ENCODE assay signal across 10 cellular contexts in genomic region chr2:128301501-128301966, GRCh38. TPM values are rescaled to one million over a fixed set of nuclear protein-coding genes. Genes with fewer than 3 reads are reported as not detected.
A peak's percentile ranks its signal among the peaks of the same experiment; 100 is the strongest.
DNase-seq lines count a peak whose midpoint lies in the region; ATAC-seq and TF ChIP-seq lines count a peak whose summit lies in the region.
"Had no signal": no experiment of that assay in that cellular context is flagged by ENCODE, and none has a peak within 500 bp of the region (broad histone marks: within the 10 kb centered on the region; RNA-seq: fewer than 3 reads in every experiment).

No MANE protein-coding gene starts in this region.

- peak overlapping the region; percentile 5 for H3K14ac ChIP-seq in trophoblast cell (ENCODE audit: low read length)

- H3K4ac ChIP-seq in trophoblast cell (ENCODE audit: low read depth, low read length): no peak overlapping the region

- peaks cover 12% of the 10 kb centered on the region for H3K79me2 ChIP-seq in trophoblast cell (ENCODE audit: control insufficient read depth, insufficient read depth, low read length, poor library complexity)

- H3K4me1 ChIP-seq in BLaER1 treated with 17β-estradiol and CSF1 and Interleukin-3, amounts not matched to agents 10 nM and 100 nM: peaks cover 30 to 72% (median 64%) of the 10 kb centered on the region in 10 experiments
- H3K4me1 ChIP-seq in trophoblast cell (ENCODE audit: control insufficient read depth in 1 of 2, insufficient read depth in 2 of 2, low read length in 2 of 2) (peaks cover 40 to 46% of the 10 kb centered on the region in 2 experiments), testis (peaks cover 59% of the 10 kb centered on the region)
- H3K4me1 ChIP-seq in CD4-positive, alpha-beta memory T cell (ENCODE audit: insufficient read depth, low read length): no peaks in the 10 kb centered on the region

- no peak overlapping the region for H2AFZ ChIP-seq in trophoblast cell (ENCODE audit: insufficient read depth, low read length, poor library complexity)

- no peak for ATAC-seq in HG03378 (IDR thresholded peaks at IDR 0.05; ENCODE audit: unreplicated experiment)

- H3K9me3 ChIP-seq in BLaER1 treated with 17β-estradiol and CSF1 and Interleukin-3, amounts not matched to agents 10 nM and 100 nM (replicated peaks in 1 of 11): peaks cover 0 to 17% (median 0%) of the 10 kb centered on the region in 11 experiments; a peak in 6 of 22 replicates
- H3K9me3 ChIP-seq in trophoblast cell (ENCODE audit: insufficient read depth, low read depth, low read length): peaks cover 2% of the 10 kb centered on the region
- no peaks in the 10 kb centered on the region for H3K9me3 ChIP-seq in testis
- no peaks in the 10 kb centered on the region for H3K9me3 ChIP-seq in CD4-positive, alpha-beta memory T cell (ENCODE audit: control insufficient read depth in 1 of 2, low read length in 2 of 2)

- peaks cover 5% of the 10 kb centered on the region for H3K36me3 Mint-ChIP-seq in endothelial cell (ENCODE audit: low read depth, unreplicated experiment)
- peaks cover 0 to 4% of the 10 kb centered on the region in 2 donors for H3K36me3 Mint-ChIP-seq in CD4-positive, alpha-beta memory T cell

- H3K23ac ChIP-seq in trophoblast cell (ENCODE audit: low read length): no peak overlapping the region

- H4K12ac ChIP-seq in trophoblast cell (ENCODE audit: low read depth, low read length): no peak overlapping the region

- no peak overlapping the region for H4K91ac ChIP-seq in trophoblast cell (ENCODE audit: low read depth, low read length)

- WGBS in trophoblast cell (ENCODE audit: extremely low coverage, insufficient coverage, insufficient read length): no CpG with 5 or more reads among the region's 13 CpGs
- WGBS in testis, 2 donors: 46 to 70% methylated on average over 7 to 13 of the region's 13 CpGs

- peaks cover 22% of the 10 kb centered on the region for H3K79me1 ChIP-seq in trophoblast cell (ENCODE audit: low read length)

- intact Hi-C loops in testis (cut with DNase I; ENCODE audit: low total_unique reads): no loop called here
- intact Hi-C loops in CD4-positive, alpha-beta memory T cell (cut with micrococcal nuclease): no loop called here

- peak overlapping the region; percentile 20 for H3K18ac ChIP-seq in trophoblast cell (ENCODE audit: low read length)

- TF ChIP-seq CTCF in fibroblast of pulmonary artery (IDR thresholded peaks at IDR 0.05; ENCODE audit: low read length, missing control alignments) (no peak), testis (IDR thresholded peaks at IDR 0.05) (no peak), endothelial cell (IDR thresholded peaks at IDR 0.05; ENCODE audit: unreplicated experiment) (no peak)

- H4K20me1 ChIP-seq in BLaER1 treated with 17β-estradiol and CSF1 and Interleukin-3, amounts not matched to agents 10 nM and 100 nM: peaks cover 67 to 100% (median 79%) of the 10 kb centered on the region in 11 experiments

- H2BK120ac ChIP-seq in trophoblast cell (ENCODE audit: insufficient read depth, low read length, poor library complexity): no peak overlapping the region

- H3K9ac ChIP-seq in BLaER1 treated with 17β-estradiol and CSF1 and Interleukin-3, amounts not matched to agents 10 nM and 100 nM: peak overlapping the region in 4 of 11 experiments; percentile 36 to 50 (median 40); a peak in 4 of 22 replicates
- H3K9ac ChIP-seq in trophoblast cell (ENCODE audit: low read length): no peak overlapping the region

- H3K4me3 ChIP-seq in BLaER1 treated with 17β-estradiol and CSF1 and Interleukin-3, amounts not matched to agents 10 nM and 100 nM: no peak overlapping the region
- H3K4me3 ChIP-seq in fibroblast of pulmonary artery (replicated peaks; ENCODE audit: low read depth, low read length) (no peak overlapping the region), trophoblast cell (ENCODE audit: low read depth, low read length) (no peak overlapping the region), testis (no peak overlapping the region)
- no peak overlapping the region for H3K4me3 ChIP-seq in CD4-positive, alpha-beta memory T cell (ENCODE audit: low read length in 2 of 2)

- no peak for TF ChIP-seq POLR2A in testis (IDR thresholded peaks at IDR 0.05)

- peak overlapping the region in 9 of 11 experiments; percentile 31 to 88 (median 83); a peak in 17 of 22 replicates for H3K4me2 ChIP-seq in BLaER1 treated with 17β-estradiol and CSF1 and Interleukin-3, amounts not matched to agents 10 nM and 100 nM
- H3K4me2 ChIP-seq in trophoblast cell (ENCODE audit: low read length): no peak overlapping the region

- H3K4me3 Mint-ChIP-seq in endothelial cell (ENCODE audit: unreplicated experiment): no peak overlapping the region
- no peak overlapping the region for H3K4me3 Mint-ChIP-seq in CD4-positive, alpha-beta memory T cell
- H3K4me3 Mint-ChIP-seq: activated naive CD8-positive, alpha-beta T cell had no signal

- peak overlapping the region in 2 of 11 experiments; percentile 3 to 35; a peak in 1 of 22 replicates for H3K27ac ChIP-seq in BLaER1 treated with 17β-estradiol and CSF1 and Interleukin-3, amounts not matched to agents 10 nM and 100 nM
- H3K27ac ChIP-seq in trophoblast cell (ENCODE audit: low read depth, low read length) (no peak overlapping the region), testis (no peak overlapping the region)
- H3K27ac ChIP-seq in CD4-positive, alpha-beta memory T cell (ENCODE audit: low read depth, low read length): no peak overlapping the region

- no peak overlapping the region for H2BK12ac ChIP-seq in trophoblast cell (ENCODE audit: low read length)

- H3K9me3 Mint-ChIP-seq in endothelial cell (ENCODE audit: unreplicated experiment): no peaks in the 10 kb centered on the region
- peaks cover 0 to 5% (median 0%) of the 10 kb centered on the region in 8 donors for H3K9me3 Mint-ChIP-seq in CD4-positive, alpha-beta memory T cell

- H3K27ac Mint-ChIP-seq in endothelial cell (ENCODE audit: unreplicated experiment): no peak overlapping the region
- H3K27ac Mint-ChIP-seq in CD4-positive, alpha-beta memory T cell: no peak overlapping the region
- H3K27ac Mint-ChIP-seq: activated naive CD8-positive, alpha-beta T cell had no signal

- H3K27me3 Mint-ChIP-seq in endothelial cell (ENCODE audit: unreplicated experiment): peaks cover 12% of the 10 kb centered on the region
- H3K27me3 Mint-ChIP-seq in CD4-positive, alpha-beta memory T cell: no peaks in the 10 kb centered on the region
- H3K27me3 Mint-ChIP-seq: activated naive CD8-positive, alpha-beta T cell had no signal

- CTCF ChIA-PET in CD4-positive, alpha-beta memory T cell (lab: Charles Lee; ENCODE audit: partially characterized antibody): interaction anchor here (1.7 kb wide), 1 partner anchor 20 kb away, joined by 4 read pairs; no protein-coding TSS in a partner anchor

- no peak overlapping the region for H2BK5ac ChIP-seq in trophoblast cell (ENCODE audit: low read depth, low read length, poor library complexity)

- POLR2A ChIA-PET in CD4-positive, alpha-beta memory T cell (lab: Charles Lee; ENCODE audit: partially characterized antibody): no interaction called here

- H4K8ac ChIP-seq in trophoblast cell (ENCODE audit: low read depth, low read length): no peak overlapping the region

- H3K27me3 ChIP-seq in BLaER1 treated with 17β-estradiol and CSF1 and Interleukin-3, amounts not matched to agents 10 nM and 100 nM: no peaks in the 10 kb centered on the region
- H3K27me3 ChIP-seq in trophoblast cell (ENCODE audit: insufficient read depth, low read length) (no peaks in the 10 kb centered on the region), testis (no peaks in the 10 kb centered on the region)
- H3K27me3 ChIP-seq in CD4-positive, alpha-beta memory T cell (ENCODE audit: insufficient read depth, low read length): no peaks in the 10 kb centered on the region

- peaks cover 2% of the 10 kb centered on the region for H3K4me1 Mint-ChIP-seq in endothelial cell (ENCODE audit: unreplicated experiment)
- peaks cover 5 to 10% (median 7%) of the 10 kb centered on the region in 4 donors for H3K4me1 Mint-ChIP-seq in CD4-positive, alpha-beta memory T cell

- no peak overlapping the region for H2AK5ac ChIP-seq in trophoblast cell (ENCODE audit: low read length)

- peaks cover 0 to 28% (median 4%) of the 10 kb centered on the region in 11 experiments; a peak in 8 of 22 replicates for H3K36me3 ChIP-seq in BLaER1 treated with 17β-estradiol and CSF1 and Interleukin-3, amounts not matched to agents 10 nM and 100 nM
- H3K36me3 ChIP-seq in trophoblast cell (ENCODE audit: control insufficient read depth in 1 of 2, insufficient read depth in 2 of 2, low read length in 2 of 2): peaks cover 4% of the 10 kb centered on the region in 2 experiments
- H3K36me3 ChIP-seq in testis (ENCODE audit: low read depth, missing control alignments): no peaks in the 10 kb centered on the region
- H3K36me3 ChIP-seq in CD4-positive, alpha-beta memory T cell (ENCODE audit: insufficient read depth, low read length): no peaks in the 10 kb centered on the region

- DNase-seq in SW480 (ENCODE audit: low spot score): peak; percentile 38
- peak; percentile 91 for DNase-seq in fibroblast of pulmonary artery (ENCODE audit: low read depth)
- peak; percentile 81 to 92 for DNase-seq in trophoblast cell
- DNase-seq in testis: no peak
- DNase-seq in endothelial cell (ENCODE audit: low spot score): no peak
- no peak for DNase-seq in CD4-positive, alpha-beta memory T cell
- DNase-seq: NCI-H2227 treated with DMSO at 0.1 percent for 48 hours had no signal

RNA-seq across cellular contexts. Expression of gene HS6ST1, which starts 17.1 kb away (rescaled TPM):
- 26.6 and 27.7 TPM in 2 replicates for polyA plus RNA-seq in trophoblast cell (2013)
- total RNA-seq in testis (100 to 1,000 TPM; 143 to 203 TPM), endothelial cell (ENCODE audit: unreplicated experiment) (23.3 TPM)
- 58.7 TPM for polyA plus RNA-seq in testis (ENCODE audit: insufficient read depth, low read depth, low replicate concordance)
- total RNA-seq in CD4-positive, alpha-beta memory T cell: 10 to 100 TPM; 12.4 to 13.3 TPM
- 1 to 10 TPM; 1.2 to 4.4 TPM for polyA plus RNA-seq in CD4-positive, alpha-beta memory T cell

Comparison
In these comparisons a context has a peak if more than half of its experiments do, and no peak if none do; other contexts are left out.
1. DNase-seq: peak in SW480 (single experiment), fibroblast of pulmonary artery (single experiment) and trophoblast cell (2 of 2); none in testis (single experiment), endothelial cell (single experiment) and CD4-positive, alpha-beta memory T cell (0 of 5).